ENCODE assay signal across 9 cellular contexts in genomic region chr7:27168265-27168947, GRCh38. TPM values are rescaled to one million over a fixed set of nuclear protein-coding genes. Genes with fewer than 3 reads are reported as not detected.
DNase-seq lines count a peak whose midpoint lies in the region; ATAC-seq and TF ChIP-seq lines count a peak whose summit lies in the region.
"Had no signal": no experiment of that assay in that cellular context is flagged by ENCODE, and none has a peak within 500 bp of the region (broad histone marks: within the 10 kb centered on the region; RNA-seq: fewer than 3 reads in every experiment).

No MANE protein-coding gene starts in this region.

- H3K27ac ChIP-seq in RWPE2 (ENCODE audit: poor library complexity, severe bottlenecking) = peak overlapping the region; percentile 93
- H3K27ac ChIP-seq: adrenal gland had no signal

- H3K9me3 ChIP-seq in RWPE2 (ENCODE audit: severe bottlenecking) = no peaks in the 10 kb centered on the region
- H3K9me3 ChIP-seq: adrenal gland had no signal

- ATAC-seq in RWPE2 (ENCODE audit: low read depth) (no peak), HG02884 (IDR thresholded peaks at IDR 0.05; ENCODE audit: unreplicated experiment) (no peak), HG03139 (IDR thresholded peaks at IDR 0.05; ENCODE audit: unreplicated experiment) (no peak)

- H3K4me3 ChIP-seq in RWPE2 (ENCODE audit: severe bottlenecking) = peak overlapping the region; percentile 54
- peak overlapping the region; percentile 72 for H3K4me3 ChIP-seq in kidney epithelial cell (ENCODE audit: low read depth, low read length)
- H3K4me3 ChIP-seq: adrenal gland had no signal

- in situ Hi-C loops in GM13976 (cut with MboI; ENCODE audit: low sequenced_read_pairs, unreplicated experiment) = loop anchor here (10.0 to 25.0 kb wide), 2 partner anchors 656 to 1304 kb away; no protein-coding TSS in a partner anchor

- H3K36me3 ChIP-seq in RWPE2 (ENCODE audit: low read depth) (peaks cover 14% of the 10 kb centered on the region), kidney epithelial cell (ENCODE audit: control insufficient read depth, insufficient read depth, low read length) (peaks cover 7% of the 10 kb centered on the region)
- H3K36me3 ChIP-seq: adrenal gland had no signal

- TF ChIP-seq CTCF in RWPE2 (IDR thresholded peaks at IDR 0.05; ENCODE audit: poor library complexity, severe bottlenecking) (peak; percentile 27), kidney epithelial cell (IDR thresholded peaks at IDR 0.05; ENCODE audit: insufficient read depth, low read length, poor library complexity, severe bottlenecking) (no peak), GM13976 (IDR thresholded peaks at IDR 0.05; ENCODE audit: borderline replicate concordance, control extremely low read depth, extremely low read depth, insufficient read depth, missing control alignments) (no peak)

- peaks cover 5% of the 10 kb centered on the region for H3K4me1 ChIP-seq in RWPE2 (ENCODE audit: insufficient read depth, poor library complexity, severe bottlenecking)

- DNase-seq in stimulated activated CD4-positive, alpha-beta T cell treated with anti-CD3 and anti-CD28 coated beads, Interleukin-15, amount 100 ng/mL, for 24 hours = peak; percentile 56
- no peak for DNase-seq in stimulated activated CD4-positive, alpha-beta T cell treated with anti-CD3 and anti-CD28 coated beads, Interleukin-4, amount 100 ng/mL, for 4 hours
- no peak for DNase-seq in RWPE2 (ENCODE audit: low spot score)
- DNase-seq in kidney epithelial cell (ENCODE audit: low read depth) = no peak
- no peak for DNase-seq in head of caudate nucleus
- no peak for DNase-seq in GM13976 (ENCODE audit: low spot score)

- intact Hi-C loops in head of caudate nucleus (cut with DNase I) = loop anchor here (10.0 kb wide), 1 partner anchor 1304 kb away; no protein-coding TSS in a partner anchor

- H3K27me3 ChIP-seq in RWPE2 (ENCODE audit: insufficient read depth, poor library complexity, severe bottlenecking) (no peaks in the 10 kb centered on the region), kidney epithelial cell (ENCODE audit: control insufficient read depth, insufficient read depth, low read length) (no peaks in the 10 kb centered on the region)

RNA-seq across cellular contexts. Expression of gene HOXA9, which starts 3.1 kb away (rescaled TPM):
- total RNA-seq in kidney epithelial cell = 46.5 and 53.7 TPM in 2 replicates

RNA-seq across cellular contexts. Expression of gene HOXA10, which starts 5.7 kb away (rescaled TPM):
- total RNA-seq in kidney epithelial cell = 29.1 and 30.9 TPM in 2 replicates

RNA-seq across cellular contexts. Expression of gene HOXA7, which starts 11.9 kb away (rescaled TPM):
- 28.8 and 34.2 TPM in 2 replicates for total RNA-seq in kidney epithelial cell

RNA-seq across cellular contexts. Expression of gene HOXA3, which starts 16.0 kb away (rescaled TPM):
- total RNA-seq in kidney epithelial cell = 17.3 and 26.4 TPM in 2 replicates

RNA-seq across cellular contexts. Expression of gene HOXA11, which starts 16.6 kb away (rescaled TPM):
- 11.4 and 17.3 TPM in 2 replicates for total RNA-seq in kidney epithelial cell
